ENCODE assay signal across 27 cellular contexts in the genomic region with DNA sequence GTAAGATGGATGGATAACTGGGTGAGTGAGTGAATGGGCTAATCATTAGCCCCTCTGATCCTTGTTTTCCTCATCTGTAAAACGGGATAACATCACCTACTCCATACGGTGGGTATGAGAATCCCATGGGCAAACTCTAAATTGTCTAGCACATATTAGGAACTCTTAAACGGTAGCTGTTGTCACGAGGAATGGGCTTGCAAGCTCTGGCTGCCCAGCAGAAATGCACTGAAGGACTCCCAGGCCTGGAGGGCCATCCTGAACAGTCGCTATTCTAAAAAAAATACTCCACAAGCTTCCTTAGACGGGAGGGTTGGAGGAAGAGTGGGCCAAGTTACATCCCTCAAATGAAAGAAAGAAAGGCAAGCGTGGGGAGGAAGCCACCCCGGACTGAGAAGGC. TPM values are rescaled to one million over a fixed set of nuclear protein-coding genes. Genes with fewer than 3 reads are reported as not detected.
DNase-seq lines count a peak whose midpoint lies in the region; ATAC-seq and TF ChIP-seq lines count a peak whose summit lies in the region.
"Had no signal": no experiment of that assay in that cellular context is flagged by ENCODE, and none has a peak within 500 bp of the region (broad histone marks: within the 10 kb centered on the region; RNA-seq: fewer than 3 reads in every experiment).

No MANE protein-coding gene starts in this region.

- H4K20me1 ChIP-seq in neural cell (ENCODE audit: insufficient read depth): no peaks in the 10 kb centered on the region

- no peaks in the 10 kb centered on the region for H3K9me2 ChIP-seq in neural cell (ENCODE audit: insufficient read depth, low read length)

- no peak for TF ChIP-seq POLR2A in ovary (IDR thresholded peaks at IDR 0.05)

- H3K36me3 Mint-ChIP-seq in glutamatergic neuron (ENCODE audit: unreplicated experiment): no peaks in the 10 kb centered on the region
- H3K36me3 Mint-ChIP-seq: activated naive CD8-positive, alpha-beta T cell had no signal

- TF ChIP-seq CTCF in glutamatergic neuron (IDR thresholded peaks at IDR 0.05; ENCODE audit: partially characterized antibody, unreplicated experiment) (no peak), neural cell (IDR thresholded peaks at IDR 0.05; ENCODE audit: poor library complexity, severe bottlenecking) (no peak), ovary (IDR thresholded peaks at IDR 0.05) (no peak)

- no peak overlapping the region for H2AFZ ChIP-seq in neural cell (ENCODE audit: low read depth, low read length)
- H2AFZ ChIP-seq: hepatocyte, parathyroid adenoma had no signal

- no peak overlapping the region for H3K4me2 ChIP-seq in neural cell (ENCODE audit: low read length)

- H3K79me2 ChIP-seq in neural cell (replicated peaks; ENCODE audit: insufficient read depth, low read length): no peaks in the 10 kb centered on the region
- H3K79me2 ChIP-seq: hepatocyte, parathyroid adenoma had no signal

- no peak for TF ChIP-seq RAD21 in neural cell (conservative IDR thresholded peaks at IDR 0.05)

- H3K9ac ChIP-seq in ES-I3 (ENCODE audit: low read depth, low read length) (peak overlapping the region; percentile 48; the same call in 1 of the 2 replicates), HUES6 (ENCODE audit: low read length) (no peak overlapping the region), neural cell (ENCODE audit: low read length) (no peak overlapping the region)
- H3K9ac ChIP-seq: parathyroid adenoma had no signal

- H3K9me3 ChIP-seq in ES-I3 (ENCODE audit: control insufficient read depth, insufficient read depth, low read length) (no peaks in the 10 kb centered on the region), HUES6 (ENCODE audit: control insufficient read depth, insufficient read depth, low read depth, low read length) (no peaks in the 10 kb centered on the region), neural cell (ENCODE audit: low read length) (no peaks in the 10 kb centered on the region), ovary (no peaks in the 10 kb centered on the region)
- H3K9me3 ChIP-seq: gastrocnemius medialis, right atrium auricular region, upper lobe of left lung had no signal

- no peaks in the 10 kb centered on the region for H3F3A ChIP-seq in neural cell (ENCODE audit: insufficient read depth, low read length, poor library complexity, severe bottlenecking)

- peaks cover 51% of the 10 kb centered on the region for H3K27me3 Mint-ChIP-seq in glutamatergic neuron (ENCODE audit: unreplicated experiment)

- H3K27me3 ChIP-seq in HUES6 (ENCODE audit: control insufficient read depth, insufficient read depth, low read length) (peaks cover 100% of the 10 kb centered on the region), neural cell (ENCODE audit: insufficient read depth, low read depth, low read length) (peaks cover 100% of the 10 kb centered on the region), ovary (no peaks in the 10 kb centered on the region)

- peaks cover 13% of the 10 kb centered on the region for H3K4me1 Mint-ChIP-seq in glutamatergic neuron (ENCODE audit: low read depth, unreplicated experiment)
- H3K4me1 Mint-ChIP-seq: activated T-helper 17 cell treated with anti-CD3 and anti-CD28 coated beads, Interleukin-2, amount 50 U/mL, for 72 hours had no signal

- TF ChIP-seq EP300 in neural cell (conservative IDR thresholded peaks at IDR 0.05; ENCODE audit: poor library complexity, severe bottlenecking) (no peak), ovary (IDR thresholded peaks at IDR 0.05) (no peak)

- H3K36me3 ChIP-seq in ES-I3 (ENCODE audit: insufficient read depth, low read length) (no peaks in the 10 kb centered on the region), HUES6 (ENCODE audit: control insufficient read depth, insufficient read depth, low read length) (no peaks in the 10 kb centered on the region), neural cell (ENCODE audit: insufficient read depth, low read length) (no peaks in the 10 kb centered on the region), ovary (no peaks in the 10 kb centered on the region)
- H3K36me3 ChIP-seq: cardiac muscle cell, gastrocnemius medialis, right atrium auricular region, upper lobe of left lung had no signal

- H3K4me3 Mint-ChIP-seq in glutamatergic neuron (ENCODE audit: unreplicated experiment): peak overlapping the region; percentile 85
- H3K4me3 Mint-ChIP-seq: activated naive CD8-positive, alpha-beta T cell; activated T-helper 17 cell treated with anti-CD3 and anti-CD28 coated beads, Interleukin-2, amount 50 U/mL, for 72 hours; HFFc6 had no signal

- H3K9me3 Mint-ChIP-seq in glutamatergic neuron (ENCODE audit: unreplicated experiment): peaks cover 21% of the 10 kb centered on the region
- H3K9me3 Mint-ChIP-seq: activated T-helper 17 cell treated with anti-CD3 and anti-CD28 coated beads, Interleukin-2, amount 50 U/mL, for 72 hours had no signal

- WGBS in ovary, 3 donors: 1 to 4% (median 1%) methylated on average over 8 of the region's 8 CpGs

- ATAC-seq in stimulated activated naive CD8-positive, alpha-beta T cell treated with anti-CD3 and anti-CD28 coated beads, Interleukin-15, Interleukin-2, amounts not matched to agents 100 U/mL and 50 U/mL, for 24 hours: no peak
- ATAC-seq: activated T-helper 17 cell treated with anti-CD3 and anti-CD28 coated beads, Interleukin-2, amount 50 U/mL, for 72 hours; gastrocnemius medialis; left ventricle myocardium superior; naive thymus-derived CD8-positive, alpha-beta T cell; Right ventricle myocardium inferior had no signal

- intact Hi-C loops in ovary (cut with DNase I): no loop called here

- no peak overlapping the region for H3K27ac ChIP-seq in HUES6 (ENCODE audit: low read depth, low read length)
- H3K27ac ChIP-seq in neural cell (ENCODE audit: low read length): no peak overlapping the region
- no peak overlapping the region for H3K27ac ChIP-seq in ovary
- H3K27ac ChIP-seq: cardiac muscle cell, gastrocnemius medialis, hepatocyte, HL-60, parathyroid adenoma, right atrium auricular region, upper lobe of left lung had no signal

- no peak overlapping the region for H3K27ac Mint-ChIP-seq in glutamatergic neuron (ENCODE audit: unreplicated experiment)
- H3K27ac Mint-ChIP-seq: activated naive CD8-positive, alpha-beta T cell; activated T-helper 17 cell treated with anti-CD3 and anti-CD28 coated beads, Interleukin-2, amount 50 U/mL, for 72 hours; HFFc6; naive thymus-derived CD8-positive, alpha-beta T cell had no signal

- H3K4me1 ChIP-seq in ES-I3 (ENCODE audit: insufficient read depth, low read length) (no peaks in the 10 kb centered on the region; the same call in 1 of the 2 replicates), HUES6 (ENCODE audit: control insufficient read depth, insufficient read depth, low read length) (peaks cover 36% of the 10 kb centered on the region), ovary (ENCODE audit: insufficient read depth) (peaks cover 1% of the 10 kb centered on the region)
- H3K4me1 ChIP-seq: gastrocnemius medialis had no signal

- H3K4me3 ChIP-seq in HUES6 (ENCODE audit: low read depth, low read length): peak overlapping the region; percentile 59
- peak overlapping the region; percentile 79 for H3K4me3 ChIP-seq in neural cell (ENCODE audit: low read length)
- no peak overlapping the region for H3K4me3 ChIP-seq in ovary
- H3K4me3 ChIP-seq: gastrocnemius medialis, hepatocyte, right atrium auricular region, upper lobe of left lung had no signal

- DNase-seq in glutamatergic neuron: no peak
- no peak for DNase-seq in cerebellar cortex (ENCODE audit: low spot score)
- DNase-seq in ovary: no peak
- DNase-seq in stimulated activated naive CD8-positive, alpha-beta T cell treated with anti-CD3 and anti-CD28 coated beads, Interleukin-15, Interleukin-2, amounts not matched to agents 100 U/mL and 50 U/mL, for 24 hours: no peak
- DNase-seq: activated CD4-positive, alpha-beta T cell treated with anti-CD3 and anti-CD28 coated beads for 4 hours; anterior cingulate cortex; C1 segment of cervical spinal cord; dermis blood vessel endothelial cell; gastrocnemius medialis; HFFc6; Kasumi-1; left ventricle myocardium superior; naive thymus-derived CD8-positive, alpha-beta T cell; NCI-H510A; stimulated activated CD4-positive, alpha-beta T cell treated with anti-CD3 and anti-CD28 coated beads, Interleukin-2, amount 100 ng/mL, for 24 hours had no signal

TF ChIP-seq in neural cell, 6 proteins besides CTCF, POLR2A, EP300 and RAD21:
- TF ChIP-seq SMC3 (conservative IDR thresholded peaks at IDR 0.05; ENCODE audit: poor library complexity): no peak
- TF ChIP-seq POLR2AphosphoS5 (IDR thresholded peaks at IDR 0.05): no peak
- no peak for TF ChIP-seq TAF1 (IDR thresholded peaks at IDR 0.05; ENCODE audit: low read depth)
- TF ChIP-seq, protein P1, sequence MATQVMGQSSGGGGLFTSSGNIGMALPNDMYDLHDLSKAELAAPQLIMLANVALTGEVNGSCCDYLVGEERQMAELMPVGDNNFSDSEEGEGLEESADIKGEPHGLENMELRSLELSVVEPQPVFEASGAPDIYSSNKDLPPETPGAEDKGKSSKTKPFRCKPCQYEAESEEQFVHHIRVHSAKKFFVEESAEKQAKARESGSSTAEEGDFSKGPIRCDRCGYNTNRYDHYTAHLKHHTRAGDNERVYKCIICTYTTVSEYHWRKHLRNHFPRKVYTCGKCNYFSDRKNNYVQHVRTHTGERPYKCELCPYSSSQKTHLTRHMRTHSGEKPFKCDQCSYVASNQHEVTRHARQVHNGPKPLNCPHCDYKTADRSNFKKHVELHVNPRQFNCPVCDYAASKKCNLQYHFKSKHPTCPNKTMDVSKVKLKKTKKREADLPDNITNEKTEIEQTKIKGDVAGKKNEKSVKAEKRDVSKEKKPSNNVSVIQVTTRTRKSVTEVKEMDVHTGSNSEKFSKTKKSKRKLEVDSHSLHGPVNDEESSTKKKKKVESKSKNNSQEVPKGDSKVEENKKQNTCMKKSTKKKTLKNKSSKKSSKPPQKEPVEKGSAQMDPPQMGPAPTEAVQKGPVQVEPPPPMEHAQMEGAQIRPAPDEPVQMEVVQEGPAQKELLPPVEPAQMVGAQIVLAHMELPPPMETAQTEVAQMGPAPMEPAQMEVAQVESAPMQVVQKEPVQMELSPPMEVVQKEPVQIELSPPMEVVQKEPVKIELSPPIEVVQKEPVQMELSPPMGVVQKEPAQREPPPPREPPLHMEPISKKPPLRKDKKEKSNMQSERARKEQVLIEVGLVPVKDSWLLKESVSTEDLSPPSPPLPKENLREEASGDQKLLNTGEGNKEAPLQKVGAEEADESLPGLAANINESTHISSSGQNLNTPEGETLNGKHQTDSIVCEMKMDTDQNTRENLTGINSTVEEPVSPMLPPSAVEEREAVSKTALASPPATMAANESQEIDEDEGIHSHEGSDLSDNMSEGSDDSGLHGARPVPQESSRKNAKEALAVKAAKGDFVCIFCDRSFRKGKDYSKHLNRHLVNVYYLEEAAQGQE (IDR thresholded peaks at IDR 0.05; ENCODE audit: borderline replicate concordance): no peak
- TF ChIP-seq EZH2 (IDR thresholded peaks at IDR 0.05; ENCODE audit: borderline replicate concordance, insufficient read depth, low read length, poor library complexity, severe bottlenecking): no peak
- TF ChIP-seq MXI1 (conservative IDR thresholded peaks at IDR 0.05; ENCODE audit: poor library complexity, severe bottlenecking): no peak
TF ChIP-seq in neural cell: peak in this region for 0.

RNA-seq across cellular contexts. Expression of a gene that starts 0.7 kb away (rescaled TPM):
- 9.5 TPM for total RNA-seq in glutamatergic neuron (ENCODE audit: unreplicated experiment)
- polyA plus RNA-seq in neural cell: 0.15 and 0.22 TPM in 2 replicates
- polyA minus RNA-seq in neural cell: 0.35 TPM in 1 of 2 replicates, not detected in the other
- total RNA-seq in ovary: under 1 TPM in 1 of 7 donors, not detected in 6; 0.23 TPM
- under 1 TPM in 1 of 2 donors, not detected in 1; 0.08 TPM for polyA plus RNA-seq in ovary
- total RNA-seq: activated T-helper 17 cell treated with anti-CD3 and anti-CD28 coated beads, Interleukin-2, amount 50 U/mL, for 72 hours; dermis blood vessel endothelial cell; gastrocnemius medialis; hepatocyte; left ventricle myocardium superior; right atrium auricular region; Right ventricle myocardium inferior had no signal
- polyA plus RNA-seq: cardiac muscle cell, hepatocyte had no signal
